Comparison of ENCODE assay signal across 9 cellular contexts in the genomic region with DNA sequence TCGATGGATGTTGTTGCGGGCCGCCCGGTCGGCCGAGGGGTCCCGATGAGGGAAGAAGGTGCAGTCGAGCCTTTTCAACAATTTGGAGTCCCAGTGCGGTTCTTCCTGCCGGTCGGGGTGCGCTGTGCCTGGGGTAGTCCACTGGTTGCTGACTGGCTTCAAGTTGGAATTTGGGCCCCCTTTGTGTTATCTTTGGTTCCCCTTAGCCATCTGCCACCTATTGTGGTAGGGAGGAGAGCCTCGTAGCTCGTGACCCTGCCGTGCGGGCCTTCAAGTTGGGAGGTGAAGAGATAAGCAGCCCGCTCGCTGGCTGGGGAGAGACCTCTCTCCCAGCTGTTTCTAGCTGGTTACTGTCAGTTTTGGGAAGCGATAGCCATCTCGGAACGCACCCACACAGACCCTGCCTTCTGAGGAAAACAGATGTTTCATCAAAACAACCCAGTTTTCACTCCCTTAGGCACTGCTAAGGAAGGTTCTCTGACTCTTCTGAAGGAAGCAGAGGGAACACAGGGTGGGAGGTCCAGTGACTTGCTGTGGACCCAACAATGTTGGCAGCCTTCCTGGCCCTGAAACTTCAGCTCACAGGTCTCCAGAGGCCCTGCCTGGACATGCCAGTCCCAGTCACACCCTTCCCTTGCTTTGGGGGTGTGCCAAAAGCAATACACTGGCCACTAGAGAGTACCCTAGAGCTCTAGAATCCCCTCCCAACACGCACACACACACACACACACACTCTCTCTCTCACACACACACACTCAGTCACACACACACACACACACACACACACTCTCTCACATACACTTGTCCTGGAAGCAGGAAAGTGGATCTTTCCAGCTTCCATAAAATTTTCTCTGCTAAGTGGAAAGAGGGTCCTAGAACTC. TPM values are rescaled to one million over a fixed set of nuclear protein-coding genes. Genes with fewer than 3 reads are reported as not detected.
DNase-seq lines count a peak whose midpoint lies in the region; ATAC-seq, FAIRE-seq and TF ChIP-seq lines count a peak whose summit lies in the region.
"Had no signal": no experiment of that assay in that cellular context is flagged by ENCODE, and none has a peak within 500 bp of the region (broad histone marks: within the 10 kb centered on the region; RNA-seq: fewer than 3 reads in every experiment).

No MANE protein-coding gene starts in this region.

- no peak for FAIRE-seq in kidney (lab: Jason Lieb, UNC)
- FAIRE-seq: endometrium had no signal

- no peak for ATAC-seq in GM19035 (IDR thresholded peaks at IDR 0.05; ENCODE audit: unreplicated experiment)

- H3K4me3 Mint-ChIP-seq in T-helper 1 cell treated with Interleukin-12 subunit alpha and Interleukin-12 subunit beta and Interleukin-4 antibody, amounts not matched to agents 30 μg/mL and 1 μg/mL, for 36 hours: peak overlapping the region; percentile 97
- H3K4me3 Mint-ChIP-seq in chondrocyte (ENCODE audit: unreplicated experiment): peak overlapping the region; percentile 91

- H3K27ac Mint-ChIP-seq in T-helper 1 cell treated with Interleukin-12 subunit alpha and Interleukin-12 subunit beta and Interleukin-4 antibody, amounts not matched to agents 30 μg/mL and 1 μg/mL, for 36 hours: peak overlapping the region; percentile 91
- H3K27ac Mint-ChIP-seq in chondrocyte (ENCODE audit: unreplicated experiment): peak overlapping the region; percentile 95

- peak overlapping the region; percentile 92 to 98 for H3K9ac ChIP-seq in kidney (ENCODE audit: low read length in 2 of 2)

- peak; percentile 84 for DNase-seq in EL
- DNase-seq in chondrocyte (ENCODE audit: low spot score): no peak
- peak; percentile 94 for DNase-seq in kidney
- DNase-seq in NCI-H526 treated with DMSO at 0.1 percent for 48 hours (lab: John Stamatoyannopoulos, UW): no peak

- no peaks in the 10 kb centered on the region for H3K9me3 Mint-ChIP-seq in T-helper 1 cell treated with Interleukin-12 subunit alpha and Interleukin-12 subunit beta and Interleukin-4 antibody, amounts not matched to agents 30 μg/mL and 1 μg/mL, for 36 hours
- H3K9me3 Mint-ChIP-seq in chondrocyte (ENCODE audit: low read depth): no peaks in the 10 kb centered on the region

- intact Hi-C loops in kidney (cut with DNase I): no loop called here

- H3K9me3 ChIP-seq in KOPT-K1 (ENCODE audit: insufficient read depth, low read length, poor library complexity, severe bottlenecking) (no peaks in the 10 kb centered on the region), kidney (ENCODE audit: control insufficient read depth in 1 of 2, low read length in 2 of 2) (no peaks in the 10 kb centered on the region)

- H3K27ac ChIP-seq in KOPT-K1 (ENCODE audit: low read depth, low read length, poor library complexity, severe bottlenecking) (peak overlapping the region; percentile 82), kidney (ENCODE audit: low read depth in 2 of 2, low read length in 2 of 2) (peak overlapping the region; percentile 98 to 99), skin epidermis (peak overlapping the region; percentile 79 to 100 (median 98))

- H3K4me1 ChIP-seq in kidney (ENCODE audit: control insufficient read depth in 1 of 2, insufficient read depth in 1 of 2, low read depth in 1 of 2, low read length in 2 of 2): peaks cover 7 to 24% of the 10 kb centered on the region in 2 donors

- H3K4me3 ChIP-seq in kidney (ENCODE audit: low read length in 2 of 2) (peak overlapping the region; percentile 74 to 80), skin epidermis (peak overlapping the region; percentile 61 to 99 (median 76))

- TF ChIP-seq CTCF in chondrocyte (IDR thresholded peaks at IDR 0.05) (peak; percentile 29), kidney (IDR thresholded peaks at IDR 0.05; ENCODE audit: borderline replicate concordance, extremely low read depth, insufficient read depth) (peak; percentile 2)

- peaks cover 56% of the 10 kb centered on the region for H3K4me1 Mint-ChIP-seq in T-helper 1 cell treated with Interleukin-12 subunit alpha and Interleukin-12 subunit beta and Interleukin-4 antibody, amounts not matched to agents 30 μg/mL and 1 μg/mL, for 36 hours (ENCODE audit: low read depth)
- peaks cover 47% of the 10 kb centered on the region for H3K4me1 Mint-ChIP-seq in chondrocyte (ENCODE audit: low read depth)

- no peaks in the 10 kb centered on the region for H3K27me3 Mint-ChIP-seq in T-helper 1 cell treated with Interleukin-12 subunit alpha and Interleukin-12 subunit beta and Interleukin-4 antibody, amounts not matched to agents 30 μg/mL and 1 μg/mL, for 36 hours (ENCODE audit: low read depth)
- no peaks in the 10 kb centered on the region for H3K27me3 Mint-ChIP-seq in chondrocyte (ENCODE audit: low read depth)

- H3K36me3 ChIP-seq in KOPT-K1 (ENCODE audit: insufficient read depth, low read length) (0 out of 2 replicates have a peak, but pooled peaks cover 5% of the 10 kb centered on the region), kidney (ENCODE audit: control insufficient read depth in 1 of 2, insufficient read depth in 2 of 2, low read length in 2 of 2) (peaks cover 4 to 23% of the 10 kb centered on the region in 2 donors)

- H3K36me3 Mint-ChIP-seq in T-helper 1 cell treated with Interleukin-12 subunit alpha and Interleukin-12 subunit beta and Interleukin-4 antibody, amounts not matched to agents 30 μg/mL and 1 μg/mL, for 36 hours (ENCODE audit: low read depth): peaks cover 51% of the 10 kb centered on the region
- H3K36me3 Mint-ChIP-seq in chondrocyte (ENCODE audit: low read depth): peaks cover 22% of the 10 kb centered on the region

RNA-seq across cellular contexts. Expression of a gene that starts 1.0 kb away (rescaled TPM):
- total RNA-seq in chondrocyte: 33.2 to 41.3 TPM (median 39.9 TPM) in 3 replicates
- 59.9 TPM for total RNA-seq in kidney
- polyA plus RNA-seq in kidney (ENCODE audit: insufficient read depth, low read depth, low replicate concordance): 156 TPM

RNA-seq across cellular contexts. Expression of a gene that starts 44.6 kb away (rescaled TPM):
- total RNA-seq in chondrocyte (0.47 to 0.92 TPM (median 0.85 TPM) in 3 replicates), kidney (22.3 TPM)
- polyA plus RNA-seq in kidney (ENCODE audit: insufficient read depth, low read depth, low replicate concordance): 7.0 TPM

Comparison
In these comparisons a context has a peak if more than half of its experiments do, and no peak if none do; other contexts are left out.
1. DNase-seq: peak in EL (single experiment) and kidney (single experiment); none in chondrocyte (single experiment) and NCI-H526 treated with DMSO at 0.1 percent for 48 hours (single experiment).
2. RNA of a gene that starts 44.6 kb away (total RNA-seq): 22.3 TPM in kidney (single experiment); 0.47 to 0.92 TPM in chondrocyte; every median in the first group is over 10 times any median in the second.
3. Peak in every context shown above with its lines, with median percentiles within 50 percentile points of each other: H3K27ac ChIP-seq.